8 cellular contexts compared by ENCODE assay signal in the genomic region with DNA sequence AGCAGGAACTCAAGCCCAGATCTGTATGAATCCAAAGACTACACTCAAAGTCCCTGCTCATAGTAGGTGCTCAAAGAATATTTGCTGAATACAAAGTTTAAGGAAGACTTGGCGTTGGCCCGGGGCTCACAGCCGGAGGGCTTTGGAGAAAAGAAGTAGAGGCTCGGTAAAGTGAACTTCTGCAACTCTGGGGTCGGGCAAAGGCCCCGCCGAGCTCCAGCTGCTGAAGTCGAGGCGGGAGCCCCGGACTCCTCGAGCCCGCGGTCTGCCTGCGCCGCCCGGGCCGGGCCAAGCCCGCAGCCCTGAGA. TPM values are rescaled to one million over a fixed set of nuclear protein-coding genes. Genes with fewer than 3 reads are reported as not detected.
DNase-seq lines count a peak whose midpoint lies in the region; ATAC-seq and TF ChIP-seq lines count a peak whose summit lies in the region.

No MANE protein-coding gene starts in this region.

- ATAC-seq in RWPE2 (ENCODE audit: low read depth), result peak; percentile 16; the same call in 2 of the 3 replicates
- peak; percentile 26 to 30 for ATAC-seq in gastrocnemius medialis
- ATAC-seq in GM21717 (IDR thresholded peaks at IDR 0.05; ENCODE audit: unreplicated experiment), result no peak

- DNase-seq in activated T-cell treated with anti-CD3 and anti-CD28 coated beads, Interleukin-2, amount 50 U/mL, for 24 hours, result no peak
- DNase-seq in activated T-cell treated with anti-CD3 and anti-CD28 coated beads for 4 hours (no peak), RWPE2 (ENCODE audit: low spot score) (no peak), fibroblast of the aortic adventitia (ENCODE audit: low read depth) (no peak), gastrocnemius medialis (no peak)
- DNase-seq in stimulated activated CD4-positive, alpha-beta T cell treated with anti-CD3 and anti-CD28 coated beads, Interleukin-12 subunit alpha, Interleukin-12 subunit beta, amount 100 ng/mL, for 4 hours, result no peak
- DNase-seq in stimulated activated CD4-positive, alpha-beta T cell treated with anti-CD3 and anti-CD28 coated beads, Interleukin-4, amount 100 ng/mL, for 4 hours, result no peak

- no peaks in the 10 kb centered on the region for H3K27me3 ChIP-seq in RWPE2 (ENCODE audit: insufficient read depth, poor library complexity, severe bottlenecking)
- no peaks in the 10 kb centered on the region for H3K27me3 ChIP-seq in gastrocnemius medialis

- H3K27ac Mint-ChIP-seq in activated T-cell treated with anti-CD3 and anti-CD28 coated beads, Interleukin-2, amount 50 U/mL, for 24 hours, result peak overlapping the region; percentile 89

- TF ChIP-seq CTCF in RWPE2 (IDR thresholded peaks at IDR 0.05; ENCODE audit: poor library complexity, severe bottlenecking) (no peak), fibroblast of the aortic adventitia (IDR thresholded peaks at IDR 0.05; ENCODE audit: insufficient read depth, low read length) (no peak), gastrocnemius medialis (IDR thresholded peaks at IDR 0.05 in 4 of 5, conservative IDR thresholded peaks at IDR 0.05 in 1 of 5) (no peak)

- peaks cover 86% of the 10 kb centered on the region for H3K36me3 Mint-ChIP-seq in activated T-cell treated with anti-CD3 and anti-CD28 coated beads, Interleukin-2, amount 50 U/mL, for 24 hours (ENCODE audit: low read depth)

- peak overlapping the region; percentile 89 for H3K27ac ChIP-seq in RWPE2 (ENCODE audit: poor library complexity, severe bottlenecking)
- H3K27ac ChIP-seq in gastrocnemius medialis, result peak overlapping the region; percentile 92 to 97 (median 96)

- H3K4me3 ChIP-seq in RWPE2 (ENCODE audit: severe bottlenecking) (peak overlapping the region; percentile 93), fibroblast of the aortic adventitia (ENCODE audit: low read depth, low read length) (peak overlapping the region; percentile 80), gastrocnemius medialis (peak overlapping the region; percentile 81 to 94 (median 92))

- H3K9me3 ChIP-seq in RWPE2 (ENCODE audit: severe bottlenecking), result no peaks in the 10 kb centered on the region
- no peaks in the 10 kb centered on the region for H3K9me3 ChIP-seq in gastrocnemius medialis

- no peak for TF ChIP-seq POLR2A in gastrocnemius medialis (IDR thresholded peaks at IDR 0.05)

- H3K36me3 ChIP-seq in RWPE2 (ENCODE audit: low read depth) (peaks cover 73% of the 10 kb centered on the region), gastrocnemius medialis (peaks cover 0 to 38% of the 10 kb centered on the region in 2 donors)

- H3K4me1 Mint-ChIP-seq in activated T-cell treated with anti-CD3 and anti-CD28 coated beads, Interleukin-2, amount 50 U/mL, for 24 hours (ENCODE audit: low read depth), result peaks cover 64% of the 10 kb centered on the region

- no peaks in the 10 kb centered on the region for H3K9me3 Mint-ChIP-seq in activated T-cell treated with anti-CD3 and anti-CD28 coated beads, Interleukin-2, amount 50 U/mL, for 24 hours

- intact Hi-C loops in gastrocnemius medialis (cut with DNase I; ENCODE audit: low total_unique reads), result loop anchor here (5.0 kb wide), 1 partner anchor 77 kb away; the partner anchor contains the start of gene RAB35

- H3K27me3 Mint-ChIP-seq in activated T-cell treated with anti-CD3 and anti-CD28 coated beads, Interleukin-2, amount 50 U/mL, for 24 hours, result no peaks in the 10 kb centered on the region

- H3K4me1 ChIP-seq in RWPE2 (ENCODE audit: insufficient read depth, poor library complexity, severe bottlenecking) (peaks cover 12% of the 10 kb centered on the region), gastrocnemius medialis (peaks cover 25 to 34% of the 10 kb centered on the region in 2 donors)

- in situ Hi-C loops in gastrocnemius medialis (cut with MboI; ENCODE audit: low sequenced_read_pairs in 4 of 4), result no loop called here

- H3K4me3 Mint-ChIP-seq in activated T-cell treated with anti-CD3 and anti-CD28 coated beads, Interleukin-2, amount 50 U/mL, for 24 hours, result peak overlapping the region; percentile 98

RNA-seq across cellular contexts. Expression of gene GCN1, which starts 0.3 kb away (rescaled TPM):
- total RNA-seq in fibroblast of the aortic adventitia (ENCODE audit: low replicate concordance) (126 and 156 TPM in 2 replicates), gastrocnemius medialis (10 to 100 TPM; 58.2 to 99.7 (median 87.4) TPM)

RNA-seq across cellular contexts. Expression of gene RPLP0, which starts 6.7 kb away (rescaled TPM):
- total RNA-seq in fibroblast of the aortic adventitia (ENCODE audit: low replicate concordance) (1,185 and 3,518 TPM in 2 replicates), gastrocnemius medialis (1,000 to 10,000 TPM; 2,008 to 3,982 (median 3,189) TPM)
